Comparison of ENCODE assay signal across 12 cellular contexts in the genomic region with DNA sequence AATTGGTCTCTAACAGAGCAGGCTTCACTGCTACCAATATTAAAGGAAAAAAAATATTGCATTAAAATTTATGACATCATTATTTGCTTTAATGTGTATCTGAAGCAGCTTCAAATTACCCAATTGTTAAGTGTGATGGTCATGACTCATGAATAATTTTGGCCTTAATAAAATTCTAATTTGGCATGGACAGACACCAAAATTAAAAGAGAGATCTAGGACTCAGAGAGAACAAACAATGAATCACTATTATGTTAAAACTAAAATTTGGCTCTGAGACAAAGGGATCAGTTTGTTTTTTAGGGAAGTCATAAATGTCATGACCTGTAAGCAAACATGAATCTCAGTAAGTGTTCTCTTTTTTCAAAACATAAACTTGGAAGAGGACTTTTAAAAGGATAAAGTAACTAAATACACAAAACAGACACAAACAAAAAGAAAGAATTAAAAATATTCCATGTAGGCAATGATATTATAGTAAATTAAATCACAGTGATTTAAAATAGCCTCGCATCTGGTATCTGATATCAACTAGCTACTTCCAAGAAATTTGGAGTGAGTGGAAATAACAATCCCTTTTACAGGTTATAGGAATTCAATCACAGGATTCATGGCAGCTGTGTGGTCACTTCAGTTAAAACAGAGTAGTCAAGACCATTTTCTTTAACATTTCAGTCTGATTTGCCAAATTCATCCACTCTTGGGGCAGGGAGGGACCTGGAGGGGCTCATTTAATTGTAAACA. TPM values are rescaled to one million over a fixed set of nuclear protein-coding genes. Genes with fewer than 3 reads are reported as not detected.
DNase-seq lines count a peak whose midpoint lies in the region; TF ChIP-seq lines count a peak whose summit lies in the region.
"Had no signal": no experiment of that assay in that cellular context is flagged by ENCODE, and none has a peak within 500 bp of the region (broad histone marks: within the 10 kb centered on the region; RNA-seq: fewer than 3 reads in every experiment).

No MANE protein-coding gene starts in this region.

- H3K4me1 ChIP-seq in adrenal gland (replicated peaks in 1 of 2) (peaks cover 5 to 38% of the 10 kb centered on the region in 2 donors), suprapubic skin (peaks cover 26% of the 10 kb centered on the region)

- H3K27me3 ChIP-seq in adrenal gland (no peaks in the 10 kb centered on the region), suprapubic skin (no peaks in the 10 kb centered on the region)

- H3K4me3 ChIP-seq in adrenal gland, result no peak overlapping the region
- peak overlapping the region; percentile 9 to 38 for H3K4me3 ChIP-seq in foreskin fibroblast (ENCODE audit: low read depth in 1 of 2, low read length in 2 of 2)
- no peak overlapping the region for H3K4me3 ChIP-seq in suprapubic skin

- WGBS in adrenal gland, 4 donors, result 18 to 33% (median 23%) methylated on average over 1 of the region's 1 CpG
- 39% methylated on average over 1 of the region's 1 CpG for WGBS in suprapubic skin

- DNase-seq in NCI-H2196 (lab: John Stamatoyannopoulos, UW; ENCODE audit: unreplicated experiment), result peak; percentile 0
- DNase-seq in NCI-H2196 treated with DMSO at 0.1 percent for 48 hours (lab: John Stamatoyannopoulos, UW; ENCODE audit: unreplicated experiment), result no peak
- no peak for DNase-seq in adrenal gland
- peak in 1 of 2 donors; percentile 63 for DNase-seq in foreskin fibroblast
- no peak for DNase-seq in suprapubic skin (ENCODE audit: low spot score in 2 of 2)
- no peak for DNase-seq in SKM-1 (lab: John Stamatoyannopoulos, UW; ENCODE audit: unreplicated experiment)
- no peak for DNase-seq in activated gamma-delta T cell treated with Interleukin-2 at 50 U/mL for 16 hours
- DNase-seq in H4 (ENCODE audit: low spot score), result no peak
- DNase-seq: activated CD4-positive, alpha-beta T cell treated with anti-CD3 and anti-CD28 coated beads for 36 hours; caudate nucleus; NCI-H1436 treated with DMSO at 0.1 percent for 48 hours had no signal

- no peaks in the 10 kb centered on the region for H3K9me3 ChIP-seq in adrenal gland (replicated peaks in 1 of 3)
- H3K9me3 ChIP-seq in suprapubic skin, result no peaks in the 10 kb centered on the region

- H3K36me3 ChIP-seq in adrenal gland (replicated peaks in 1 of 2) (no peaks in the 10 kb centered on the region), suprapubic skin (no peaks in the 10 kb centered on the region)

- TF ChIP-seq CTCF in adrenal gland (IDR thresholded peaks at IDR 0.05) (no peak), foreskin fibroblast (IDR thresholded peaks at IDR 0.05; ENCODE audit: low read depth, low read length) (no peak), suprapubic skin (IDR thresholded peaks at IDR 0.05) (no peak)

- intact Hi-C loops in adrenal gland (cut with DNase I), result no loop called here

- no peak for TF ChIP-seq EP300 in suprapubic skin (IDR thresholded peaks at IDR 0.05)

- peak overlapping the region in 3 of 5 donors; percentile 7 to 69 (median 63) for H3K27ac ChIP-seq in adrenal gland
- peak overlapping the region; percentile 80 for H3K27ac ChIP-seq in suprapubic skin

- no peak for TF ChIP-seq POLR2A in adrenal gland (IDR thresholded peaks at IDR 0.05)
- TF ChIP-seq POLR2A in suprapubic skin (IDR thresholded peaks at IDR 0.05), result no peak

RNA-seq across cellular contexts. Expression of a gene that starts 11.6 kb away (rescaled TPM):
- total RNA-seq in adrenal gland (10 to 100 TPM in 3 of 8 donors, 1 to 10 TPM in 5; 2.9 to 30.7 (median 8.2) TPM), suprapubic skin (1 to 10 TPM; 2.3 to 8.1 (median 4.1) TPM)
- polyA plus RNA-seq in adrenal gland, result 10 to 100 TPM in 1 of 3 donors, 1 to 10 TPM in 2; 4.7 to 18.4 (median 7.8) TPM
- total RNA-seq in H4 (2014; rRNA removed; shearing (Covaris generic)), result 12.2 and 15.1 TPM in 2 replicates
- total RNA-seq: activated CD4-positive, alpha-beta T cell treated with anti-CD3 and anti-CD28 coated beads for 36 hours; activated T-helper 1 cell treated with anti-CD3 and anti-CD28 coated beads, Interleukin-12 subunit alpha, Interleukin-12 subunit beta, Interleukin-2, Interleukin-4 antibody, amounts not matched to agents 30 ng/mL and 10 ng/mL and 1 ng/mL, durations not matched to agents 14 hours and 24 hours and 36 hours had no signal

Comparison
In these comparisons a context has a peak if more than half of its experiments do, and no peak if none do; other contexts are left out.
1. H3K4me3 ChIP-seq: peak in foreskin fibroblast (2 of 2); none in adrenal gland (0 of 4) and suprapubic skin (single experiment).